ENCODE assay signal across 38 cellular contexts in the genomic region with DNA sequence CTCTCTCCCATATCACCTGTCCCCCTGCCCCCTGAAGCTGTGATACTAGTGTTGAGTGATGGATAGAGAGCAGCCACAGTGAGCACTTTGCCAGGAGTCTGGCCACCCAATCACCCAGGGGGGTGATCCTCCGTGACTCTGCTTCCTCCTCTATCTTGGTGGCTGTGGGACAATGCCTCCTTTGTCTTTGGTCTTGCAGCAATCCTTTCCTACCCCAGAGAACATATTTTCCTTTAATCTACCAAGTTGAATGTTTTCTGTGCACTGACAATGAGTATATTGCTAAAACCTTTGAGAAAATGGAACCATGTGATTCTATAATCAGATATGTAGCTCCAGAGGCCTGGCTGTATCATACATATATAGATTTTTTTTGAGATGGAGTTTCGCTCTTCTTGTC. TPM values are rescaled to one million over a fixed set of nuclear protein-coding genes. Genes with fewer than 3 reads are reported as not detected.
"Had no signal": no experiment of that assay in that cellular context is flagged by ENCODE, and none has a peak within 500 bp of the region (broad histone marks: within the 10 kb centered on the region; RNA-seq: fewer than 3 reads in every experiment).

No MANE protein-coding gene starts in this region.

- H3K4me1 Mint-ChIP-seq: activated B cell treated with CpG ODN at 0.5 μM for 24 hours; activated CD4-positive, alpha-beta T cell treated with anti-CD3 and anti-CD28 coated beads, Interleukin-2, amount 10 ng/mL, durations not matched to agents 24 days and 14 days; activated naive CD8-positive, alpha-beta T cell treated with anti-CD3 and anti-CD28 coated beads for 36 hours had no signal

- H3K4me3 ChIP-seq: adrenal gland, body of pancreas, breast epithelium had no signal

- H3K9me3 ChIP-seq: adrenal gland, body of pancreas, breast epithelium had no signal

- H3K36me3 Mint-ChIP-seq: activated CD4-positive, alpha-beta memory T cell treated with anti-CD3 and anti-CD28 coated beads for 36 hours; activated naive CD4-positive, alpha-beta T cell treated with anti-CD3 and anti-CD28 coated beads, Interleukin-2, amount 50 U/mL, for 72 hours; activated naive CD8-positive, alpha-beta T cell treated with anti-CD3 and anti-CD28 coated beads for 36 hours had no signal

- H3K27me3 ChIP-seq: adrenal gland, body of pancreas, brain microvascular endothelial cell, breast epithelium had no signal

- DNase-seq: activated B cell treated with CpG ODN at 0.5 μM for 24 hours; activated CD4-positive, alpha-beta memory T cell treated with anti-CD3 and anti-CD28 coated beads for 36 hours; activated CD4-positive, alpha-beta T cell treated with anti-CD3 and anti-CD28 coated beads for 4 hours; activated CD4-positive, alpha-beta T cell treated with anti-CD3 and anti-CD28 coated beads, Interleukin-2, amount 10 ng/mL, durations not matched to agents 24 days and 14 days; activated CD4-positive, alpha-beta T cell treated with anti-CD3 and anti-CD28 coated beads, Interleukin-2, amount 50 U/mL, for 1 hour; activated CD4-positive, alpha-beta T cell treated with anti-CD3 and anti-CD28 coated beads, Interleukin-2, amount 50 U/mL, for 4 hours; activated CD4-positive, CD25-positive, alpha-beta regulatory T cell treated with anti-CD3 and anti-CD28 coated beads, Interleukin-2, amount 50 U/mL, for 72 hours; activated CD8-positive, alpha-beta memory T cell treated with anti-CD3 and anti-CD28 coated beads, Interleukin-2, amount 50 U/mL, for 4 hours; activated CD8-positive, alpha-beta T cell treated with anti-CD3 and anti-CD28 coated beads for 36 hours; activated effector memory CD4-positive, alpha-beta T cell treated with Interleukin-2 at 50 U/mL for 16 hours; activated gamma-delta T cell; activated naive CD4-positive, alpha-beta T cell; activated naive CD4-positive, alpha-beta T cell treated with anti-CD3 and anti-CD28 coated beads for 36 hours; activated naive CD4-positive, alpha-beta T cell treated with anti-CD3 and anti-CD28 coated beads, Interleukin-2, amount 50 U/mL, for 16 hours; activated naive CD8-positive, alpha-beta T cell treated with anti-CD3 and anti-CD28 coated beads for 36 hours; activated T-cell treated with anti-CD3 and anti-CD28 coated beads for 4 hours; activated T-cell treated with anti-CD3 and anti-CD28 coated beads, Interleukin-2, amount 50 U/mL, for 1 hour; activated T-cell treated with anti-CD3 and anti-CD28 coated beads, Interleukin-2, amount 50 U/mL, for 4 hours; activated T-cell treated with anti-CD3 and anti-CD28 coated beads, Interleukin-2, amount 50 U/mL, for 72 hours; adrenal gland; amniotic stem cell; aorta; body of pancreas; brain microvascular endothelial cell; central memory CD4-positive, alpha-beta T cell; T-helper 1 cell; T-helper 2 cell; T-helper 9 cell had no signal

- H3K4me3 Mint-ChIP-seq: activated B cell treated with CpG ODN at 0.5 μM for 24 hours; activated CD4-positive, alpha-beta memory T cell treated with anti-CD3 and anti-CD28 coated beads for 36 hours; activated CD4-positive, alpha-beta T cell treated with anti-CD3 and anti-CD28 coated beads, Interleukin-2, amount 10 ng/mL, durations not matched to agents 24 days and 14 days; activated CD8-positive, alpha-beta T cell treated with anti-CD3 and anti-CD28 coated beads for 36 hours; activated naive CD4-positive, alpha-beta T cell treated with anti-CD3 and anti-CD28 coated beads for 36 hours; activated naive CD8-positive, alpha-beta T cell treated with anti-CD3 and anti-CD28 coated beads for 36 hours; activated T-cell treated with anti-CD3 and anti-CD28 coated beads, Interleukin-2, amount 50 U/mL, for 4 hours; activated T-cell treated with anti-CD3 and anti-CD28 coated beads, Interleukin-2, amount 50 U/mL, for 72 hours; T-helper 1 cell treated with Interleukin-12 subunit alpha and Interleukin-12 subunit beta and Interleukin-4 antibody, amounts not matched to agents 30 μg/mL and 1 μg/mL, for 36 hours; T-helper 2 cell treated with Interferon-gamma antibody and Interleukin-4, amounts not matched to agents 5 μg/mL and 100 μg/mL, for 36 hours had no signal

- H3K27ac ChIP-seq: adrenal gland, body of pancreas, brain microvascular endothelial cell, breast epithelium, VCaP had no signal

- H3K27ac Mint-ChIP-seq: activated B cell treated with CpG ODN at 0.5 μM for 24 hours; activated CD4-positive, alpha-beta memory T cell treated with anti-CD3 and anti-CD28 coated beads for 36 hours; activated CD4-positive, alpha-beta T cell treated with anti-CD3 and anti-CD28 coated beads, Interleukin-2, amount 10 ng/mL, durations not matched to agents 24 days and 14 days; activated CD8-positive, alpha-beta T cell treated with anti-CD3 and anti-CD28 coated beads for 36 hours; activated naive CD4-positive, alpha-beta T cell treated with anti-CD3 and anti-CD28 coated beads for 36 hours; activated naive CD4-positive, alpha-beta T cell treated with anti-CD3 and anti-CD28 coated beads, Interleukin-2, amount 50 U/mL, for 72 hours; activated naive CD8-positive, alpha-beta T cell treated with anti-CD3 and anti-CD28 coated beads for 36 hours; activated T-cell treated with anti-CD3 and anti-CD28 coated beads, Interleukin-2, amount 50 U/mL, for 72 hours; activated T-helper 2 cell treated with anti-CD3 and anti-CD28 coated beads, Interferon-gamma antibody, Interleukin-2, Interleukin-4, amounts not matched to agents 10 μg/mL and 5 μg/mL and 100 μg/mL, durations not matched to agents 14 hours and 24 hours and 36 hours; T-helper 1 cell treated with Interleukin-12 subunit alpha and Interleukin-12 subunit beta and Interleukin-4 antibody, amounts not matched to agents 30 μg/mL and 1 μg/mL, for 36 hours; T-helper 2 cell treated with Interferon-gamma antibody and Interleukin-4, amounts not matched to agents 5 μg/mL and 100 μg/mL, for 36 hours had no signal

- H3K9me3 Mint-ChIP-seq: activated B cell treated with CpG ODN at 0.5 μM for 24 hours; activated CD4-positive, alpha-beta memory T cell treated with anti-CD3 and anti-CD28 coated beads for 36 hours; activated CD4-positive, alpha-beta T cell treated with anti-CD3 and anti-CD28 coated beads, Interleukin-2, amount 10 ng/mL, durations not matched to agents 24 days and 14 days; activated CD8-positive, alpha-beta T cell treated with anti-CD3 and anti-CD28 coated beads for 36 hours; activated naive CD4-positive, alpha-beta T cell treated with anti-CD3 and anti-CD28 coated beads for 36 hours; activated naive CD4-positive, alpha-beta T cell treated with anti-CD3 and anti-CD28 coated beads, Interleukin-2, amount 50 U/mL, for 72 hours; activated naive CD8-positive, alpha-beta T cell treated with anti-CD3 and anti-CD28 coated beads for 36 hours; activated T-cell treated with anti-CD3 and anti-CD28 coated beads, Interleukin-2, amount 50 U/mL, for 4 hours; activated T-cell treated with anti-CD3 and anti-CD28 coated beads, Interleukin-2, amount 50 U/mL, for 72 hours; activated T-helper 2 cell treated with anti-CD3 and anti-CD28 coated beads, Interferon-gamma antibody, Interleukin-2, Interleukin-4, amounts not matched to agents 10 μg/mL and 5 μg/mL and 100 μg/mL, durations not matched to agents 14 hours and 24 hours and 36 hours; T-helper 1 cell treated with Interleukin-12 subunit alpha and Interleukin-12 subunit beta and Interleukin-4 antibody, amounts not matched to agents 30 μg/mL and 1 μg/mL, for 36 hours; T-helper 2 cell treated with Interferon-gamma antibody and Interleukin-4, amounts not matched to agents 5 μg/mL and 100 μg/mL, for 36 hours had no signal

- H3K36me3 ChIP-seq: adrenal gland, brain microvascular endothelial cell, breast epithelium had no signal

- H3K4me1 ChIP-seq: adrenal gland, breast epithelium had no signal

- H3K27me3 Mint-ChIP-seq: activated B cell treated with CpG ODN at 0.5 μM for 24 hours; activated CD4-positive, alpha-beta memory T cell treated with anti-CD3 and anti-CD28 coated beads for 36 hours; activated CD4-positive, alpha-beta T cell treated with anti-CD3 and anti-CD28 coated beads, Interleukin-2, amount 10 ng/mL, durations not matched to agents 24 days and 14 days had no signal

RNA-seq across cellular contexts. Expression of a gene that starts 58.1 kb away (rescaled TPM):
- total RNA-seq: activated B cell treated with CpG ODN at 0.5 μM for 24 hours; activated CD4-positive, alpha-beta memory T cell treated with anti-CD3 and anti-CD28 coated beads for 36 hours; activated CD4-positive, alpha-beta T cell treated with anti-CD3 and anti-CD28 coated beads, Interleukin-2, amount 10 ng/mL, durations not matched to agents 24 days and 14 days; activated CD8-positive, alpha-beta memory T cell treated with anti-CD3 and anti-CD28 coated beads for 36 hours; activated CD8-positive, alpha-beta T cell treated with anti-CD3 and anti-CD28 coated beads for 36 hours; activated naive CD4-positive, alpha-beta T cell treated with anti-CD3 and anti-CD28 coated beads for 36 hours; activated naive CD4-positive, alpha-beta T cell treated with anti-CD3 and anti-CD28 coated beads, Interleukin-2, amount 50 U/mL, for 72 hours; activated naive CD8-positive, alpha-beta T cell treated with anti-CD3 and anti-CD28 coated beads for 36 hours; activated T-cell treated with anti-CD3 and anti-CD28 coated beads, Interleukin-2, amount 50 U/mL, for 4 hours; activated T-cell treated with anti-CD3 and anti-CD28 coated beads, Interleukin-2, amount 50 U/mL, for 72 hours; activated T-helper 2 cell treated with anti-CD3 and anti-CD28 coated beads, Interferon-gamma antibody, Interleukin-2, Interleukin-4, amounts not matched to agents 10 μg/mL and 5 μg/mL and 100 μg/mL, durations not matched to agents 14 hours and 24 hours and 36 hours; adrenal gland; astrocyte; body of pancreas; cardiac septum; cerebellum had no signal
- polyA plus RNA-seq: adrenal gland had no signal
